In the genomic region with DNA sequence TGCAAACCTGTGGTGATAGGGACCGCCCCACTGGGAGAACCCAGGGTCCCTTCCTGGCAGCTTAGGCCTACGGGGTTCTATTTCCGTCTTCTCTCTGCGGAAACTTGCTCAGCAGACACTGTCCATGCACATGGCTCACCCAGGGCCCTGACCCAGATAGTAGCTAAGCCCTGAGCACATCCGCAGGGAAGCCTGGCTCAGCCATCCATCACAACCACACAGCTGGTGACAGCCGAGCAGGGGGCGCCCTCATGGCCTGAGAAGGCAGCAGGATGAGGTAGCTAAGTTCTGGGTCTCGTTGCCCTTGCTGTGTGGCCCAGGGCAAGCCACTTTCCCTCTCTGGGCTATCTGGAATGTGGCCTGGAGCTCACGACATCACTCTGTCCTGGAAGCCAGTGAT, we compare ENCODE assay signal across 16 cellular contexts. TPM values are rescaled to one million over a fixed set of nuclear protein-coding genes. Genes with fewer than 3 reads are reported as not detected.
DNase-seq lines count a peak whose midpoint lies in the region; ATAC-seq and TF ChIP-seq lines count a peak whose summit lies in the region.
"Had no signal": no experiment of that assay in that cellular context is flagged by ENCODE, and none has a peak within 500 bp of the region (broad histone marks: within the 10 kb centered on the region; RNA-seq: fewer than 3 reads in every experiment).

No MANE protein-coding gene starts in this region.

- no peak for TF ChIP-seq POLR2A in body of pancreas (IDR thresholded peaks at IDR 0.05)

- H3K36me3 ChIP-seq in OCI-LY1 (ENCODE audit: insufficient read depth, low read length) (peaks cover 5% of the 10 kb centered on the region; the same call in 1 of the 2 replicates), body of pancreas (replicated peaks in 1 of 2; ENCODE audit: insufficient read depth in 1 of 2, low read depth in 2 of 2) (no peaks in the 10 kb centered on the region)
- H3K36me3 ChIP-seq: HAP-1, SJCRH30 had no signal

- H3K27ac ChIP-seq in OCI-LY1 (ENCODE audit: low read depth, low read length, poor library complexity, severe bottlenecking) (peak overlapping the region; percentile 97), body of pancreas (no peak overlapping the region)
- H3K27ac ChIP-seq: C4-2B, SJCRH30 had no signal

- in situ Hi-C loops in KBM-7 (cut with MboI; ENCODE audit: low pct_unique_long_range_greater_than_20kb, low sequenced_read_pairs), result no loop called here

- H3K4me3 ChIP-seq in GM12865 (ENCODE audit: low read depth, low read length) (no peak overlapping the region), OCI-LY1 (ENCODE audit: low read depth, low read length, poor library complexity, severe bottlenecking) (no peak overlapping the region), body of pancreas (no peak overlapping the region)
- H3K4me3 ChIP-seq: HAP-1, SJCRH30 had no signal

- H3K4me1 ChIP-seq in OCI-LY1 (ENCODE audit: insufficient read depth, low read length, severe bottlenecking) (peaks cover 50% of the 10 kb centered on the region), body of pancreas (no peaks in the 10 kb centered on the region)
- H3K4me1 ChIP-seq: HAP-1 had no signal

- no peak overlapping the region for H2AFZ ChIP-seq in OCI-LY1 (ENCODE audit: low read length)

- no peak for ATAC-seq in HG02938 (IDR thresholded peaks at IDR 0.05; ENCODE audit: unreplicated experiment)
- ATAC-seq in body of pancreas, result no peak

- intact Hi-C loops in body of pancreas (cut with DNase I), result no loop called here

- H3K9me3 ChIP-seq in OCI-LY1 (ENCODE audit: low read length) (peaks cover 14% of the 10 kb centered on the region), body of pancreas (peaks cover 0 to 10% (median 0%) of the 10 kb centered on the region in 3 donors)
- H3K9me3 ChIP-seq: HAP-1, SJCRH30 had no signal

- no peaks in the 10 kb centered on the region for H4K20me1 ChIP-seq in OCI-LY1 (ENCODE audit: insufficient read depth, low read length)

- DNase-seq in GM12865 (ENCODE audit: low read depth) (peak; percentile 26), left kidney (ENCODE audit: low read depth, low spot score) (peak; percentile 30), GM10266 (ENCODE audit: extremely low spot score) (no peak), KBM-7 (no peak), body of pancreas (no peak)
- DNase-seq: DND-41, GDM1, NCI-H1105 treated with DMSO at 0.1 percent for 48 hours, NCI-H1694, NCI-H2081 treated with DMSO at 0.1 percent for 48 hours, NCI-H748 treated with DMSO at 0.1 percent for 48 hours, SJCRH30 had no signal

- H3F3A ChIP-seq in OCI-LY1 (ENCODE audit: insufficient read depth, low read length), result peaks cover 12% of the 10 kb centered on the region

- H3K27me3 ChIP-seq in OCI-LY1 (ENCODE audit: insufficient read depth, low read length) (no peaks in the 10 kb centered on the region), body of pancreas (no peaks in the 10 kb centered on the region)
- H3K27me3 ChIP-seq: SJCRH30 had no signal

- H3K9ac ChIP-seq in OCI-LY1 (ENCODE audit: low read length), result peak overlapping the region; percentile 3; the same call in 1 of the 2 replicates

- TF ChIP-seq CTCF in GM12865 (IDR thresholded peaks at IDR 0.05; ENCODE audit: insufficient read depth, low read depth, low read length, missing control alignments), result no peak
- peak; percentile 44; the same call in 1 of the 2 replicates for TF ChIP-seq CTCF in OCI-LY1 (IDR thresholded peaks at IDR 0.05; ENCODE audit: low read length)
- TF ChIP-seq CTCF in GM10266 (IDR thresholded peaks at IDR 0.05; ENCODE audit: control insufficient read depth, insufficient read depth, low read depth, missing control alignments), result no peak
- no peak for TF ChIP-seq CTCF in body of pancreas (IDR thresholded peaks at IDR 0.05)

- no peaks in the 10 kb centered on the region for H3K79me2 ChIP-seq in OCI-LY1 (ENCODE audit: insufficient read depth, low read length)

- H3K9me2 ChIP-seq in OCI-LY1 (ENCODE audit: low read depth, low read length), result no peaks in the 10 kb centered on the region

- 65 to 78% methylated on average over 6 to 9 of the region's 9 CpGs for WGBS in body of pancreas, 2 donors

- peak overlapping the region; percentile 30; the same call in 1 of the 2 replicates for H3K4me2 ChIP-seq in OCI-LY1 (ENCODE audit: low read length)

RNA-seq across cellular contexts. Expression of a gene that starts 23.3 kb away (rescaled TPM):
- 10 to 100 TPM; 18.4 to 37.2 TPM for total RNA-seq in body of pancreas
- total RNA-seq: SJCRH30 had no signal

Comparison
In these comparisons a context has a peak if more than half of its experiments do, and no peak if none do; other contexts are left out.
1. DNase-seq: peak in GM12865 (single experiment) and left kidney (single experiment); none in GM10266 (single experiment), KBM-7 (single experiment) and body of pancreas (0 of 4).